11 cellular contexts compared by ENCODE assay signal in the genomic region with DNA sequence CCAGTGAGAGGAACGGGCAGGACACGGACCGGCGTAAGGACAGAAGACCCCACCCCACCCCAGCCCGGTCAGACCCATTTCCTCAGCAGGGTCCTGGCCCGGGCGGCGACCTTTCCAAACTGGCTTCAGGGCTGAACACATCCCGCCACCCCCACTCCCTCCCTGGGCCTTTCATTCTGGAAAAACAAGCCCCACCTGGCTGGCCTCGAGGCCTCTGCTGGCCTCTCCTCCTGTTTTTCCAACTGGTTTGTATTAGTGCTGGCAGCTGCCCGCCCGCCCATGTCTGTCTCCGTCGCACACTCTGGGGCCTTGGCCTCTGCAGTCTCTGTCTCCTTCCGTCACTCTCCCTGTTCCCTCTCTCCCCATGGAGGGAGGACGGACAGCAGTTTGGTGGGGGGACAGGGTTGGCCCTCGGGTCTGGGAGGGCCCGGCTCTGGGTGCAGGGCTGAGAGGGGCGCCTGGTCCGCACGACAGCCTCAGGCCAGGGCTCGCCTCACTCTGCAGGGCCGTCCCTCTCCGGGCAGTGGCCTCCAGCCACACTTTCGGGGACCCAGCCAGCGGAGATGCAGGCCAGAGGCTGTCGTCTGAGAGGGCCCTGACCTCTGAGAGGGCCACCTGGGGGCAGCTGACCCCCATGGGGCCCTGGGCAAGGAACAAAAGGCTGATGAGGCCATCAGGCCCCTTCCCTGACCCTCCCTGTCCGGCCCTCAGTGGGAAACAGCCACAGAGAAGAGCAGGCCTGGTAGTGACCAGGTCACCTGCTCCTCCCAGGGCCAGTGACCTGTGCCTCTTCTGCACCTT. TPM values are rescaled to one million over a fixed set of nuclear protein-coding genes. Genes with fewer than 3 reads are reported as not detected.
DNase-seq lines count a peak whose midpoint lies in the region; ATAC-seq and TF ChIP-seq lines count a peak whose summit lies in the region.
"Had no signal": no experiment of that assay in that cellular context is flagged by ENCODE, and none has a peak within 500 bp of the region (broad histone marks: within the 10 kb centered on the region; RNA-seq: fewer than 3 reads in every experiment).

No MANE protein-coding gene starts in this region.

- H3K27ac Mint-ChIP-seq in activated naive CD8-positive, alpha-beta T cell treated with anti-CD3 and anti-CD28 coated beads, Interleukin-2, amount 50 U/mL, for 24 hours, result no peak overlapping the region

- H3K4me2 ChIP-seq in BLaER1 treated with 17β-estradiol and CSF1 and Interleukin-3, amounts not matched to agents 10 nM and 100 nM, result peak overlapping the region; percentile 39 to 99 (median 88); a peak in 19 of 22 replicates

- no peaks in the 10 kb centered on the region for H3K9me3 ChIP-seq in BLaER1 treated with 17β-estradiol and CSF1 and Interleukin-3, amounts not matched to agents 10 nM and 100 nM (replicated peaks in 1 of 11)
- H3K9me3 ChIP-seq in gastroesophageal sphincter (no peaks in the 10 kb centered on the region), psoas muscle (no peaks in the 10 kb centered on the region)

- intact Hi-C loops in psoas muscle (cut with DNase I), result no loop called here

- peaks cover 12% of the 10 kb centered on the region for H3K4me1 Mint-ChIP-seq in activated naive CD8-positive, alpha-beta T cell treated with anti-CD3 and anti-CD28 coated beads, Interleukin-2, amount 50 U/mL, for 24 hours

- TF ChIP-seq CTCF in gastroesophageal sphincter (IDR thresholded peaks at IDR 0.05) (no peak), psoas muscle (IDR thresholded peaks at IDR 0.05) (no peak)

- no peak for TF ChIP-seq POLR2A in gastroesophageal sphincter (IDR thresholded peaks at IDR 0.05)

- H3K4me1 ChIP-seq in BLaER1 treated with 17β-estradiol and CSF1 and Interleukin-3, amounts not matched to agents 10 nM and 100 nM, result peaks cover 16 to 35% (median 29%) of the 10 kb centered on the region in 10 experiments
- peaks cover 0 to 73% (median 17%) of the 10 kb centered on the region in 3 donors for H3K4me1 ChIP-seq in gastroesophageal sphincter
- H3K4me1 ChIP-seq in psoas muscle, result peaks cover 15% of the 10 kb centered on the region

- peaks cover 3% of the 10 kb centered on the region for H3K27me3 Mint-ChIP-seq in activated naive CD8-positive, alpha-beta T cell treated with anti-CD3 and anti-CD28 coated beads, Interleukin-2, amount 50 U/mL, for 24 hours

- H3K4me3 ChIP-seq in BLaER1 treated with 17β-estradiol and CSF1 and Interleukin-3, amounts not matched to agents 10 nM and 100 nM, result no peak overlapping the region
- no peak overlapping the region for H3K4me3 ChIP-seq in gastroesophageal sphincter
- no peak overlapping the region for H3K4me3 ChIP-seq in psoas muscle

- peaks cover 7 to 22% (median 7%) of the 10 kb centered on the region in 11 experiments for H3K27me3 ChIP-seq in BLaER1 treated with 17β-estradiol and CSF1 and Interleukin-3, amounts not matched to agents 10 nM and 100 nM
- H3K27me3 ChIP-seq in gastroesophageal sphincter (peaks cover 48% of the 10 kb centered on the region), psoas muscle (ENCODE audit: insufficient read depth in 3 of 3, low read length in 2 of 3) (peaks cover 0 to 48% (median 11%) of the 10 kb centered on the region in 3 donors)

- peaks cover 0 to 18% (median 5%) of the 10 kb centered on the region in 11 experiments; a peak in 6 of 22 replicates for H4K20me1 ChIP-seq in BLaER1 treated with 17β-estradiol and CSF1 and Interleukin-3, amounts not matched to agents 10 nM and 100 nM

- TF ChIP-seq EP300 in gastroesophageal sphincter (IDR thresholded peaks at IDR 0.05), result no peak

- 0 out of 22 replicates have a peak overlapping the region, but pooled peaks of 1 of the 11 experiments have one; percentile 2 for H3K27ac ChIP-seq in BLaER1 treated with 17β-estradiol and CSF1 and Interleukin-3, amounts not matched to agents 10 nM and 100 nM
- H3K27ac ChIP-seq in gastroesophageal sphincter (peak overlapping the region; percentile 16 to 92 (median 88)), psoas muscle (peak overlapping the region; percentile 65)

- H3K9ac ChIP-seq in BLaER1 treated with 17β-estradiol and CSF1 and Interleukin-3, amounts not matched to agents 10 nM and 100 nM, result peak overlapping the region in 1 of 11 experiments; percentile 46; a peak in 1 of 22 replicates

- peak; percentile 62 for DNase-seq in SK-N-DZ (ENCODE audit: low spot score)
- DNase-seq in psoas muscle, result peak; percentile 63 to 76
- no peak for DNase-seq in activated naive CD8-positive, alpha-beta T cell treated with anti-CD3 and anti-CD28 coated beads, Interleukin-2, amount 50 U/mL, for 24 hours
- no peak for DNase-seq in NCI-H69 (lab: John Stamatoyannopoulos, UW)
- DNase-seq: DMS 273 treated with DMSO at 0.1 percent for 48 hours, SIG-M5 had no signal

- H3K9me3 Mint-ChIP-seq in activated naive CD8-positive, alpha-beta T cell treated with anti-CD3 and anti-CD28 coated beads, Interleukin-2, amount 50 U/mL, for 24 hours, result no peaks in the 10 kb centered on the region

- 13% methylated on average over 4 of the region's 28 CpGs; no CpG with 5 or more reads in 1 of the 2 donors for WGBS in gastroesophageal sphincter (ENCODE audit: low coverage in 1 of 2), 2 donors
- WGBS in psoas muscle, 3 donors, result 35 to 66% (median 38%) methylated on average over 25 to 28 of the region's 28 CpGs

- ATAC-seq in gastroesophageal sphincter (peak; percentile 13), psoas muscle (peak in 3 of 4 donors; percentile 16 to 22 (median 16)), GM21786 (IDR thresholded peaks at IDR 0.05; ENCODE audit: unreplicated experiment) (no peak), HG03432 (IDR thresholded peaks at IDR 0.05; ENCODE audit: unreplicated experiment) (no peak)
- no peak for ATAC-seq in activated naive CD8-positive, alpha-beta T cell treated with anti-CD3 and anti-CD28 coated beads, Interleukin-2, amount 50 U/mL, for 24 hours

- H3K4me3 Mint-ChIP-seq in activated naive CD8-positive, alpha-beta T cell treated with anti-CD3 and anti-CD28 coated beads, Interleukin-2, amount 50 U/mL, for 24 hours, result no peak overlapping the region

- no peaks in the 10 kb centered on the region for H3K36me3 ChIP-seq in BLaER1 treated with 17β-estradiol and CSF1 and Interleukin-3, amounts not matched to agents 10 nM and 100 nM
- H3K36me3 ChIP-seq in gastroesophageal sphincter (no peaks in the 10 kb centered on the region), psoas muscle (ENCODE audit: insufficient read depth in 1 of 2, low read depth in 1 of 2) (no peaks in the 10 kb centered on the region)

- no peaks in the 10 kb centered on the region for H3K36me3 Mint-ChIP-seq in activated naive CD8-positive, alpha-beta T cell treated with anti-CD3 and anti-CD28 coated beads, Interleukin-2, amount 50 U/mL, for 24 hours (ENCODE audit: low read depth)

RNA-seq across cellular contexts. Expression of a gene that starts 1.5 kb away (rescaled TPM):
- 134 and 140 TPM in 2 replicates for polyA plus RNA-seq in SK-N-DZ (2014; cell fraction: cytosol; rRNA removed)
- polyA plus RNA-seq in SK-N-DZ (2014; cell fraction: nucleus; rRNA removed), result 385 and 502 TPM in 2 replicates
- total RNA-seq in gastroesophageal sphincter (100 to 1,000 TPM in 1 of 4 donors, 10 to 100 TPM in 3; 69.8 to 105 (median 85.4) TPM), psoas muscle (10 to 100 TPM in 3 of 4 donors, 1 to 10 TPM in 1; 7.2 to 24.3 (median 13.5) TPM)
- polyA plus RNA-seq in psoas muscle, result 10 to 100 TPM in 2 of 3 donors, 1 to 10 TPM in 1; 9.8 to 16.9 (median 10.1) TPM
- total RNA-seq: HT-29 had no signal

RNA-seq across cellular contexts. Expression of a gene that starts 10.7 kb away (rescaled TPM):
- polyA plus RNA-seq in SK-N-DZ (2014; cell fraction: cytosol; rRNA removed), result 38.4 and 48.5 TPM in 2 replicates
- polyA plus RNA-seq in SK-N-DZ (2014; cell fraction: nucleus; rRNA removed), result 268 and 305 TPM in 2 replicates
- total RNA-seq in gastroesophageal sphincter, result 100 to 1,000 TPM in 1 of 4 donors, 10 to 100 TPM in 3; 84.4 to 174 (median 88.9) TPM
- 100 to 1,000 TPM; 162 to 215 (median 210) TPM for total RNA-seq in psoas muscle
- 100 to 1,000 TPM; 183 to 209 (median 206) TPM for polyA plus RNA-seq in psoas muscle

RNA-seq across cellular contexts. Expression of a gene that starts 15.1 kb away (rescaled TPM):
- polyA plus RNA-seq in SK-N-DZ (2014; cell fraction: cytosol; rRNA removed), result 141 and 178 TPM in 2 replicates
- 162 and 257 TPM in 2 replicates for polyA plus RNA-seq in SK-N-DZ (2014; cell fraction: nucleus; rRNA removed)
- total RNA-seq in gastroesophageal sphincter (100 to 1,000 TPM; 103 to 138 (median 108) TPM), psoas muscle (100 to 1,000 TPM; 180 to 194 (median 183) TPM)
- 100 to 1,000 TPM; 306 to 534 (median 341) TPM for polyA plus RNA-seq in psoas muscle

RNA-seq across cellular contexts. Expression of a gene that starts 28.8 kb away (rescaled TPM):
- 0.07 and 0.33 TPM in 2 replicates for polyA plus RNA-seq in SK-N-DZ (2014; cell fraction: cytosol; rRNA removed)
- polyA plus RNA-seq in SK-N-DZ (2014; cell fraction: nucleus; rRNA removed), result 0.54 and 0.69 TPM in 2 replicates
- under 1 TPM in 3 of 4 donors, not detected in 1; 0.12 to 0.54 (median 0.40) TPM for total RNA-seq in gastroesophageal sphincter
- under 1 TPM in 3 of 4 donors, not detected in 1; 0.06 to 0.10 (median 0.06) TPM for total RNA-seq in psoas muscle
- polyA plus RNA-seq in psoas muscle, result under 1 TPM; 0.08 to 0.25 (median 0.18) TPM

RNA-seq across cellular contexts. Expression of a gene that starts 35.3 kb away (rescaled TPM):
- polyA plus RNA-seq in SK-N-DZ (2014; cell fraction: cytosol; rRNA removed), result 10.0 and 10.7 TPM in 2 replicates
- 5.8 and 6.7 TPM in 2 replicates for polyA plus RNA-seq in SK-N-DZ (2014; cell fraction: nucleus; rRNA removed)
- total RNA-seq in gastroesophageal sphincter (10 to 100 TPM; 10.4 to 42.7 (median 30.1) TPM), psoas muscle (10 to 100 TPM; 18.2 to 39.5 (median 23.8) TPM)
- 10 to 100 TPM; 31.3 to 38.1 (median 33.4) TPM for polyA plus RNA-seq in psoas muscle

Comparison
In these comparisons a context has a peak if more than half of its experiments do, and no peak if none do; other contexts are left out.
1. DNase-seq: peak in SK-N-DZ (single experiment) and psoas muscle (2 of 2); none in activated naive CD8-positive, alpha-beta T cell treated with anti-CD3 and anti-CD28 coated beads, Interleukin-2, amount 50 U/mL, for 24 hours (single experiment) and NCI-H69 (single experiment).
2. ATAC-seq: peak in gastroesophageal sphincter (single experiment) and psoas muscle (3 of 4); none in GM21786 (single experiment), activated naive CD8-positive, alpha-beta T cell treated with anti-CD3 and anti-CD28 coated beads, Interleukin-2, amount 50 U/mL, for 24 hours (single experiment) and HG03432 (single experiment).